29 cellular contexts compared by ENCODE assay signal in genomic region chr7:107383203-107383602, GRCh38.
"Had no signal": no experiment of that assay in that cellular context is flagged by ENCODE, and none has a peak within 500 bp of the region (broad histone marks: within the 10 kb centered on the region; RNA-seq: fewer than 3 reads in every experiment).

No MANE protein-coding gene starts in this region.

- H3K4me3 ChIP-seq: neural progenitor cell, ovary, psoas muscle, skin epidermis, smooth muscle cell, spleen, suprapubic skin, testis, tibial artery, transverse colon, upper lobe of right lung, uterus had no signal

- H3K27me3 ChIP-seq: neural progenitor cell, ovary, spleen, suprapubic skin, testis, tibial artery, transverse colon, upper lobe of right lung, uterus had no signal

- DNase-seq: naive B cell; natural killer cell; occipital lobe; ovary; posterior cingulate gyrus; psoas muscle; right cardiac atrium; spleen; stimulated activated CD4-positive, alpha-beta T cell treated with anti-CD3 and anti-CD28 coated beads, Interleukin-12 subunit alpha, Interleukin-12 subunit beta, amount 100 ng/mL, for 4 hours; stimulated activated CD4-positive, alpha-beta T cell treated with anti-CD3 and anti-CD28 coated beads, Interleukin-1b, Interleukin-23, amount 100 ng/mL, for 48 hours; stimulated activated CD4-positive, alpha-beta T cell treated with anti-CD3 and anti-CD28 coated beads, Interleukin-4, amount 100 ng/mL, for 1 hour; stimulated activated CD4-positive, alpha-beta T cell treated with anti-CD3 and anti-CD28 coated beads, Interleukin-4, amount 100 ng/mL, for 4 hours; stimulated activated CD8-positive, alpha-beta memory T cell treated with anti-CD3 and anti-CD28 coated beads, Interleukin-4, amount 100 ng/mL, for 48 hours; stimulated activated naive CD4-positive, alpha-beta T cell; stimulated activated naive CD8-positive, alpha-beta T cell treated with anti-CD3 and anti-CD28 coated beads, Interleukin-15, amount 100 ng/mL, for 72 hours; stimulated activated naive CD8-positive, alpha-beta T cell treated with anti-CD3 and anti-CD28 coated beads, Interleukin-15, Interleukin-2, amounts not matched to agents 100 U/mL and 50 U/mL, for 24 hours; substantia nigra; testis; tibial artery; transverse colon; upper lobe of right lung; uterus had no signal

- H3K4me1 ChIP-seq: parathyroid adenoma, psoas muscle, testis, transverse colon had no signal

- ATAC-seq: natural killer cell; psoas muscle; right cardiac atrium; sciatic nerve; stimulated activated memory B cell treated with anti-CD40 and anti-IgM and Interleukin-4, amounts not matched to agents 10 μg/mL and 1 μg/mL and 100 μg/mL, for 72 hours; stimulated activated naive CD8-positive, alpha-beta T cell treated with anti-CD3 and anti-CD28 coated beads, Interleukin-15, amount 100 ng/mL, for 72 hours; stimulated activated naive CD8-positive, alpha-beta T cell treated with anti-CD3 and anti-CD28 coated beads, Interleukin-15, Interleukin-2, amounts not matched to agents 100 U/mL and 50 U/mL, for 24 hours; upper lobe of right lung had no signal

- H3K79me2 ChIP-seq: parathyroid adenoma had no signal

- H3K36me3 ChIP-seq: neural progenitor cell, ovary, spleen, suprapubic skin, tibial artery, transverse colon, upper lobe of right lung, uterus had no signal

- H2AFZ ChIP-seq: neural progenitor cell, parathyroid adenoma had no signal

- H3K9ac ChIP-seq: neural progenitor cell, parathyroid adenoma had no signal

- H3K4me2 ChIP-seq: neural progenitor cell, smooth muscle cell had no signal

- H3K27ac ChIP-seq: neural progenitor cell, ovary, parathyroid adenoma, psoas muscle, skin epidermis, spleen, suprapubic skin, testis, tibial artery, transverse colon, upper lobe of right lung had no signal

- H3K9me3 ChIP-seq: ovary, psoas muscle, spleen, suprapubic skin, testis, tibial artery, transverse colon, upper lobe of right lung, uterus had no signal
